8 cellular contexts compared by ENCODE assay signal in the genomic region with DNA sequence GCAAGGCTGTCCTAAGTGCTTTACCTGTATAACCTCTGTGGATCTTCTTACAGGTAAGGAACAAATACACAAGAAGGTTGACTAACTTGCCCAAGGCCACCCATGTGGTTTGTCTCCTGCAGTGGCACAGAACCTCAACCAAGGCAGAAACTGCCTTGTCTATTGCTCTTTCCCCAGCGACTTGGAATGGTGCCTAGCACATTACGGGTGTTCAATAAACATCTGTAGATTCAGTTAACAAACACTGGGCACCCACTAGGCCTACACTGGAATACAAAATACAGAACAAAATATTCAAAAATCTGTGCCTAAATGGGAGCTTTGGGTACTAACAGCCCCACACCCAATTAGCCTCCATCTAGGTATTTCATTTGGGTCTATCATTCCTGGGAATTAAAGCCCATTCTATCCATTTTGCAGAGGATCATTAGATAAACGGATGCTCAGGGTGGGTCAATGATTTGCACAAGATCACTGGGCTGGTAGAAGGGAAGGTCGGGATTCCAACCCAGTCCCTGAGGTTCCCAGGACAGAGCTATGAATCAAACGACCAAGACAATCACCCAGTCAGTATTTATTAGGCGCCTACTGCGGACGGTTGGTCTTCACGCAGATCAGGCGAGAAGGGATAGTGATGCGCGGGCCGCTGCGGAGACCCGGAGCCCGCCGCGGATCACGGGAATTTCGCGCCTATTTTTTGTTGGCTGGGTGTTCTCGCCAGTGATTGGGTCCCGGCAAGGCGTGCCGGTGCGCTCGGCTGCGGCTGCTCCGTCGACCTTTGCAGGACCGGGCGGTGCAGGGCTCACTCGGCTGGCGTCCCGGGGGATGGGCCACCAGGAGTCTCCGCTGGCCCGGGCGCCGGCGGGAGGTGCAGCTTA. TPM values are rescaled to one million over a fixed set of nuclear protein-coding genes. Genes with fewer than 3 reads are reported as not detected.
A peak's percentile ranks its signal among the peaks of the same experiment; 100 is the strongest.
DNase-seq lines count a peak whose midpoint lies in the region; ATAC-seq, FAIRE-seq and TF ChIP-seq lines count a peak whose summit lies in the region.

A gene (plus strand): TSS at position 771 of the 878 bp plus-strand sequence. CDS start 55 bp downstream, at position 826.

- POLR2A ChIA-PET in A549 (lab: Yijun Ruan, JAX), result interaction anchor here (1.9 kb wide), 1 partner anchor 8 kb away, joined by 19 read pairs; no protein-coding TSS in a partner anchor

- CTCF ChIA-PET in A549 (lab: Yijun Ruan, JAX), result interaction anchor here (1.0 to 4.2 kb wide), 4 partner anchors 7 to 337 kb away, joined by 3 to 30 read pairs (median 10); no protein-coding TSS in a partner anchor

- peaks cover 19 to 40% of the 10 kb centered on the region in 2 donors for H3K4me1 Mint-ChIP-seq in stimulated activated naive B cell treated with anti-CD40 and anti-IgM and Interleukin-4, amounts not matched to agents 10 μg/mL and 1 μg/mL and 100 μg/mL, for 72 hours

- DNase-seq in A549 (ENCODE audit: low read depth in 1 of 2, low spot score in 1 of 2) (peak; percentile 86 to 91), NCI-H1694 (lab: John Stamatoyannopoulos, UW) (peak; percentile 45), mesenteric fat pad (ENCODE audit: low spot score) (peak; percentile 91)
- peak in 3 of 4 experiments; percentile 57 to 65 (median 62) for DNase-seq in activated CD4-positive, CD25-positive, alpha-beta regulatory T cell (lab: John Stamatoyannopoulos, UW)
- peak; percentile 69 for DNase-seq in stimulated activated naive B cell treated with anti-CD40 and anti-IgM and Interleukin-4, amounts not matched to agents 10 μg/mL and 1 μg/mL and 100 μg/mL, for 72 hours

- peak; percentile 67 for FAIRE-seq in A549 (lab: Jason Lieb, UNC)

- no peaks in the 10 kb centered on the region for H3K9me3 ChIP-seq in A549
- H3K9me3 ChIP-seq in duodenal mucosa (ENCODE audit: control insufficient read depth in 1 of 2, low read length in 2 of 2), result no peaks in the 10 kb centered on the region

- no peak for TF ChIP-seq CTCF in A549 (IDR thresholded peaks at IDR 0.05)

- peak within 1 kb of the TSS; percentile 86 to 95 for H3K4me3 Mint-ChIP-seq in stimulated activated naive B cell treated with anti-CD40 and anti-IgM and Interleukin-4, amounts not matched to agents 10 μg/mL and 1 μg/mL and 100 μg/mL, for 72 hours

- peak within 1 kb of the TSS; percentile 92 to 94 for H3K9ac ChIP-seq in duodenal mucosa (ENCODE audit: low read depth in 1 of 2, low read length in 2 of 2)

- H3K4me2 ChIP-seq in A549, result peak within 1 kb of the TSS; percentile 90

- H3K4me3 ChIP-seq in A549, result peak within 1 kb of the TSS; percentile 92
- peak within 1 kb of the TSS; percentile 96 to 97 for H3K4me3 ChIP-seq in duodenal mucosa (ENCODE audit: low read depth in 1 of 2, low read length in 2 of 2)

- peaks cover 26% of the 10 kb centered on the region; the same call in 2 of the 3 replicates for H3K4me1 ChIP-seq in A549
- H3K4me1 ChIP-seq in duodenal mucosa (ENCODE audit: control insufficient read depth in 1 of 2, insufficient read depth in 2 of 2, low read length in 2 of 2), result peaks cover 22 to 32% of the 10 kb centered on the region in 2 donors

- no peak for TF ChIP-seq EP300 in A549 (IDR thresholded peaks at IDR 0.05)

- 2% methylated on average over 30 of the region's 40 CpGs for WGBS in A549 (ENCODE audit: missing lambda C conversion rate)

- no peaks in the 10 kb centered on the region for H3K27me3 Mint-ChIP-seq in stimulated activated naive B cell treated with anti-CD40 and anti-IgM and Interleukin-4, amounts not matched to agents 10 μg/mL and 1 μg/mL and 100 μg/mL, for 72 hours

- TF ChIP-seq RAD21 in A549 (conservative IDR thresholded peaks at IDR 0.05 in 1 of 2, IDR thresholded peaks at IDR 0.05 in 1 of 2), result peak in 1 of 2 experiments; percentile 14; a peak in 1 of 5 replicates

- H3K36me3 Mint-ChIP-seq in stimulated activated naive B cell treated with anti-CD40 and anti-IgM and Interleukin-4, amounts not matched to agents 10 μg/mL and 1 μg/mL and 100 μg/mL, for 72 hours, result peaks cover 26 to 31% of the 10 kb centered on the region in 2 donors

- H3K27ac ChIP-seq in A549 (peak within 1 kb of the TSS; percentile 97 to 98), duodenal mucosa (ENCODE audit: low read depth, low read length) (peak within 1 kb of the TSS; percentile 99)

- ATAC-seq in A549 (peak; percentile 80 to 88), GM18508 (IDR thresholded peaks at IDR 0.05; ENCODE audit: insufficient read depth, unreplicated experiment) (peak; percentile 29), HG02970 (IDR thresholded peaks at IDR 0.05; ENCODE audit: low FRiP score, unreplicated experiment) (peak; percentile 27)
- peak; percentile 72 to 73 for ATAC-seq in stimulated activated naive B cell treated with anti-CD40 and anti-IgM and Interleukin-4, amounts not matched to agents 10 μg/mL and 1 μg/mL and 100 μg/mL, for 72 hours (replicated peaks)

- peaks cover 0 to 8% of the 10 kb centered on the region in 2 donors for H3K36me3 ChIP-seq in duodenal mucosa (ENCODE audit: control insufficient read depth in 1 of 2, insufficient read depth in 2 of 2, low read length in 2 of 2)

- no peaks in the 10 kb centered on the region for H3K9me3 Mint-ChIP-seq in stimulated activated naive B cell treated with anti-CD40 and anti-IgM and Interleukin-4, amounts not matched to agents 10 μg/mL and 1 μg/mL and 100 μg/mL, for 72 hours

- TF ChIP-seq POLR2A in A549 (IDR thresholded peaks at IDR 0.05; ENCODE audit: low read length), result no peak

- no peaks in the 10 kb centered on the region for H3K27me3 ChIP-seq in duodenal mucosa (ENCODE audit: control insufficient read depth in 1 of 2, insufficient read depth in 2 of 2, low read length in 2 of 2)

- H3K27ac Mint-ChIP-seq in stimulated activated naive B cell treated with anti-CD40 and anti-IgM and Interleukin-4, amounts not matched to agents 10 μg/mL and 1 μg/mL and 100 μg/mL, for 72 hours, result peak within 1 kb of the TSS; percentile 99

TF ChIP-seq in A549, 52 proteins besides CTCF, POLR2A, EP300 and RAD21:
- TF ChIP-seq KDM5A (IDR thresholded peaks at IDR 0.05), result 0 out of 2 replicates have a peak, but pooled peaks have one; percentile 40
- TF ChIP-seq, protein P1, sequence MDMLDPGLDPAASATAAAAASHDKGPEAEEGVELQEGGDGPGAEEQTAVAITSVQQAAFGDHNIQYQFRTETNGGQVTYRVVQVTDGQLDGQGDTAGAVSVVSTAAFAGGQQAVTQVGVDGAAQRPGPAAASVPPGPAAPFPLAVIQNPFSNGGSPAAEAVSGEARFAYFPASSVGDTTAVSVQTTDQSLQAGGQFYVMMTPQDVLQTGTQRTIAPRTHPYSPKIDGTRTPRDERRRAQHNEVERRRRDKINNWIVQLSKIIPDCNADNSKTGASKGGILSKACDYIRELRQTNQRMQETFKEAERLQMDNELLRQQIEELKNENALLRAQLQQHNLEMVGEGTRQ (IDR thresholded peaks at IDR 0.05), result peak; percentile 44; the same call in 1 of the 2 replicates
- TF ChIP-seq, protein P2, sequence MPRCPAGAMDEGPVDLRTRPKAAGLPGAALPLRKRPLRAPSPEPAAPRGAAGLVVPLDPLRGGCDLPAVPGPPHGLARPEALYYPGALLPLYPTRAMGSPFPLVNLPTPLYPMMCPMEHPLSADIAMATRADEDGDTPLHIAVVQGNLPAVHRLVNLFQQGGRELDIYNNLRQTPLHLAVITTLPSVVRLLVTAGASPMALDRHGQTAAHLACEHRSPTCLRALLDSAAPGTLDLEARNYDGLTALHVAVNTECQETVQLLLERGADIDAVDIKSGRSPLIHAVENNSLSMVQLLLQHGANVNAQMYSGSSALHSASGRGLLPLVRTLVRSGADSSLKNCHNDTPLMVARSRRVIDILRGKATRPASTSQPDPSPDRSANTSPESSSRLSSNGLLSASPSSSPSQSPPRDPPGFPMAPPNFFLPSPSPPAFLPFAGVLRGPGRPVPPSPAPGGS (IDR thresholded peaks at IDR 0.05), result no peak; the same call in 2 of the 3 replicates
- TF ChIP-seq, protein P3, sequence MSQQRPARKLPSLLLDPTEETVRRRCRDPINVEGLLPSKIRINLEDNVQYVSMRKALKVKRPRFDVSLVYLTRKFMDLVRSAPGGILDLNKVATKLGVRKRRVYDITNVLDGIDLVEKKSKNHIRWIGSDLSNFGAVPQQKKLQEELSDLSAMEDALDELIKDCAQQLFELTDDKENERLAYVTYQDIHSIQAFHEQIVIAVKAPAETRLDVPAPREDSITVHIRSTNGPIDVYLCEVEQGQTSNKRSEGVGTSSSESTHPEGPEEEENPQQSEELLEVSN (IDR thresholded peaks at IDR 0.05; ENCODE audit: borderline replicate concordance, low read depth), result 0 out of 2 replicates have a peak, but pooled peaks have one; percentile 55
- TF ChIP-seq HOXA7 (CRISPR knock-in tag; IDR thresholded peaks at IDR 0.05), result no peak

RNA-seq across cellular contexts. Expression of the gene that starts here (rescaled TPM):
- polyA plus RNA-seq in A549 (2011; rRNA removed) (9.0 and 11.5 TPM in 2 replicates), A549 (2017; fragmentation: RNase III; extraction: RNeasy Plus Mini Kit Qiagen cat#74134 plus additional on column Dnase treatment) (9.5 to 10.1 TPM (median 10.0 TPM) in 3 replicates)
- 6.3 and 8.9 TPM in 2 replicates for polyA plus RNA-seq in A549 (2012; cell fraction: cytosol; rRNA removed)
- 16.9 and 20.7 TPM in 2 replicates for polyA plus RNA-seq in A549 (2012; cell fraction: nucleus; rRNA removed)
- polyA minus RNA-seq in A549 (2011; rRNA and poly(A)+ RNA removed), result 20.5 and 22.2 TPM in 2 replicates
- total RNA-seq in mesenteric fat pad, result 22.0 TPM

Comparison
In these comparisons a context has a peak if more than half of its experiments do, and no peak if none do; other contexts are left out.
1. Peak in every context shown above with its lines: DNase-seq, ATAC-seq, H3K4me3 ChIP-seq and H3K27ac ChIP-seq.
2. ATAC-seq: peak in every context shown above with its lines; median percentile 84 in A549; 72 in stimulated activated naive B cell treated with anti-CD40 and anti-IgM and Interleukin-4, amounts not matched to agents 10 μg/mL and 1 μg/mL and 100 μg/mL, for 72 hours; 29 in GM18508; 27 in HG02970.